1 cellular context compared by ENCODE assay signal in genomic region chr10:119457966-119458766, GRCh38.
TF ChIP-seq lines count a peak whose summit lies in the region.

No MANE protein-coding gene starts in this region.

TF ChIP-seq in HEK293T, 16 proteins besides CTCF, POLR2A, EP300 and RAD21 (continued from another document):
- no peak for TF ChIP-seq NFRKB (IDR thresholded peaks at IDR 0.05)
- no peak for TF ChIP-seq ELF4 (IDR thresholded peaks at IDR 0.05)
- TF ChIP-seq FOXM1 (IDR thresholded peaks at IDR 0.05; ENCODE audit: borderline replicate concordance) = no peak
- no peak for TF ChIP-seq ARNT (IDR thresholded peaks at IDR 0.05)
- no peak for TF ChIP-seq TARDBP (IDR thresholded peaks at IDR 0.05)
- no peak for TF ChIP-seq CTBP1 (IDR thresholded peaks at IDR 0.05; ENCODE audit: borderline replicate concordance)
TF ChIP-seq in HEK293T: peak in this region for 0.
